ENCODE assay signal across 21 cellular contexts in genomic region chr2:126909781-126910180, GRCh38. TPM values are rescaled to one million over a fixed set of nuclear protein-coding genes. Genes with fewer than 3 reads are reported as not detected.
DNase-seq lines count a peak whose midpoint lies in the region; ATAC-seq and TF ChIP-seq lines count a peak whose summit lies in the region.
"Had no signal": no experiment of that assay in that cellular context is flagged by ENCODE, and none has a peak within 500 bp of the region (broad histone marks: within the 10 kb centered on the region; RNA-seq: fewer than 3 reads in every experiment).

No MANE protein-coding gene starts in this region.

- 0 out of 2 replicates have a peak, but pooled peaks cover under 1% of the 10 kb centered on the region for H3K9me3 ChIP-seq in BLaER1
- no peaks in the 10 kb centered on the region for H3K9me3 ChIP-seq in colonic mucosa
- H3K9me3 ChIP-seq in mucosa of descending colon, result no peaks in the 10 kb centered on the region

- H3K4me3 Mint-ChIP-seq in nephron progenitor cell (no peak overlapping the region), chondrocyte (ENCODE audit: unreplicated experiment) (no peak overlapping the region)

- no peaks in the 10 kb centered on the region for H3K27me3 ChIP-seq in BLaER1
- no peaks in the 10 kb centered on the region for H3K27me3 ChIP-seq in colonic mucosa

- H3K27ac ChIP-seq in BLaER1 (no peak overlapping the region), colonic mucosa (no peak overlapping the region)
- H3K27ac ChIP-seq: 22Rv1, PC-9, RWPE1 had no signal

- ATAC-seq in mucosa of descending colon (peak; percentile 35), GM21528 (IDR thresholded peaks at IDR 0.05; ENCODE audit: low FRiP score, unreplicated experiment) (no peak)

- H3K27me3 Mint-ChIP-seq in nephron progenitor cell (ENCODE audit: low read depth, poor library complexity), result peaks cover 24% of the 10 kb centered on the region
- peaks cover 22% of the 10 kb centered on the region for H3K27me3 Mint-ChIP-seq in chondrocyte (ENCODE audit: low read depth)

- no peaks in the 10 kb centered on the region for H4K20me1 ChIP-seq in BLaER1

- no peaks in the 10 kb centered on the region for H3K36me3 Mint-ChIP-seq in nephron progenitor cell (ENCODE audit: low read depth)
- no peaks in the 10 kb centered on the region for H3K36me3 Mint-ChIP-seq in chondrocyte (ENCODE audit: low read depth)

- no peak overlapping the region for H3K9ac ChIP-seq in BLaER1
- no peak overlapping the region for H3K9ac ChIP-seq in colonic mucosa (ENCODE audit: low read depth in 2 of 2, low read length in 2 of 2)

- intact Hi-C loops in colonic mucosa (cut with DNase I) (no loop called here), mucosa of descending colon (cut with DNase I, micrococcal nuclease) (no loop called here)

- H3K4me3 ChIP-seq in BLaER1 (no peak overlapping the region), colonic mucosa (no peak overlapping the region), mucosa of descending colon (no peak overlapping the region)
- H3K4me3 ChIP-seq: PC-9 had no signal

- H3K4me2 ChIP-seq in BLaER1, result peak overlapping the region; percentile 41
- H3K4me2 ChIP-seq: PC-9 had no signal

- H3K27ac Mint-ChIP-seq in nephron progenitor cell, result no peak overlapping the region
- H3K27ac Mint-ChIP-seq in chondrocyte (ENCODE audit: unreplicated experiment), result no peak overlapping the region

- H3K4me1 ChIP-seq in BLaER1 (peaks cover 13% of the 10 kb centered on the region), colonic mucosa (no peaks in the 10 kb centered on the region), mucosa of descending colon (ENCODE audit: low read depth) (no peaks in the 10 kb centered on the region)

- no peaks in the 10 kb centered on the region for H3K36me3 ChIP-seq in BLaER1
- no peaks in the 10 kb centered on the region for H3K36me3 ChIP-seq in colonic mucosa
- no peaks in the 10 kb centered on the region for H3K36me3 ChIP-seq in mucosa of descending colon (ENCODE audit: low read depth)

- H3K4me1 Mint-ChIP-seq in nephron progenitor cell (peaks cover 25% of the 10 kb centered on the region), chondrocyte (ENCODE audit: low read depth) (no peaks in the 10 kb centered on the region)

- TF ChIP-seq CTCF in colonic mucosa (IDR thresholded peaks at IDR 0.05), result no peak
- TF ChIP-seq CTCF in mucosa of descending colon (IDR thresholded peaks at IDR 0.05), result no peak
- no peak for TF ChIP-seq CTCF in nephron progenitor cell (IDR thresholded peaks at IDR 0.05)
- TF ChIP-seq CTCF in chondrocyte (IDR thresholded peaks at IDR 0.05), result no peak

- peaks cover 8% of the 10 kb centered on the region for H3K9me3 Mint-ChIP-seq in nephron progenitor cell
- no peaks in the 10 kb centered on the region for H3K9me3 Mint-ChIP-seq in chondrocyte (ENCODE audit: low read depth)

- DNase-seq in DMS153 (lab: John Stamatoyannopoulos, UW) (peak; percentile 20), DMS153 treated with DMSO at 0.1 percent for 48 hours (lab: John Stamatoyannopoulos, UW; ENCODE audit: unreplicated experiment) (no peak), colonic mucosa (peak; percentile 10), mucosa of descending colon (no peak), nephron progenitor cell (no peak), chondrocyte (ENCODE audit: low spot score) (no peak)
- DNase-seq: AML-193, DMS 273 treated with DMSO at 0.1 percent for 48 hours, GF-D8, NCI-H1092 treated with DMSO at 0.1 percent for 48 hours, NCI-H146, NCI-H2081 treated with DMSO at 0.1 percent for 48 hours, NCI-H2227 treated with DMSO at 0.1 percent for 48 hours, NCI-H524, NCI-H82, PC-9 had no signal

RNA-seq across cellular contexts. Expression of gene TEX51, which starts 11.1 kb away (rescaled TPM):
- total RNA-seq in colonic mucosa (not detected), mucosa of descending colon (not detected), chondrocyte (not detected in 3 replicates)
- total RNA-seq: H1, PC-9 had no signal

Comparison
In these comparisons a context has a peak if more than half of its experiments do, and no peak if none do; other contexts are left out.
1. DNase-seq: peak in DMS153 (single experiment) and colonic mucosa (single experiment); none in DMS153 treated with DMSO at 0.1 percent for 48 hours (single experiment), mucosa of descending colon (0 of 3), nephron progenitor cell (single experiment) and chondrocyte (single experiment).